In the genomic region with DNA sequence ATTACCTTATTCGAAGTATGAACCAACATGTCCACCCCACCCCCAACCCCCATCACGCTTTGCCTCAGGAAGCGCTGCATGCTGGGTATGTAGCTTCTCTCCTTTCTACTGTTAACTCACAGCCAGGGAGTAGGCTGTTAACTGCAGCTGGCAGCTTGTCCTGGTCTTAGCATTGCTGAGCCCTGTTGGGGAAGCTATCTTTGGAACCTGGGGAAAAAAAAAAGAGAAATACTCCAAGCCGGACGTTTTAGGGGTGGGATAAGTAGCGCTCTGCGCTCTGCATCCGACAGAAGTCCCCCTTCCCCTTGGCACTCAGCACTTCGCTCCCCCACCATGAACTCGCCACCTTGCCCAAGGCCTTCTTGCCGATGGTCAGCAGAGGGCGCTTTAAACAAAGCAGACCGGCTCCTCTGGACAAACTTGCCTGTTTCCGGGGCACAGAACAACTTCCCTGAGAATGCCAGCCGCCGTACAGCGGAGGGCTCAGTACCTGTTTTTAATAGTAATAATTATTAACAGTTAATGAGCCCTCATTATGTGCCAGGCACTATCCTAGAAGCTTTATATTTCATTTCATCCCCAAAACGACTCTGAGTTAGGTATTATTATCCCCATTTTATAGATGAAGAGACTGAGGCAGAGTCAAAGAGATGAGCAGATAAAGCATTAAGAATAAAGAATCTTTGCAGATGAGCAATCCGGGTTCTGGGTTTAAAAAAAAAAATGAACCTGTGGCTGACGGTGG, we compare ENCODE assay signal across 1 cellular context.
TF ChIP-seq lines count a peak whose summit lies in the region.

No MANE protein-coding gene starts in this region.

TF ChIP-seq in SK-N-SH treated with all-trans-retinoic acid at 6 μM for 48 hours, 23 proteins besides CTCF, POLR2A, EP300 and RAD21 (continued from another document):
- TF ChIP-seq, protein P1, sequence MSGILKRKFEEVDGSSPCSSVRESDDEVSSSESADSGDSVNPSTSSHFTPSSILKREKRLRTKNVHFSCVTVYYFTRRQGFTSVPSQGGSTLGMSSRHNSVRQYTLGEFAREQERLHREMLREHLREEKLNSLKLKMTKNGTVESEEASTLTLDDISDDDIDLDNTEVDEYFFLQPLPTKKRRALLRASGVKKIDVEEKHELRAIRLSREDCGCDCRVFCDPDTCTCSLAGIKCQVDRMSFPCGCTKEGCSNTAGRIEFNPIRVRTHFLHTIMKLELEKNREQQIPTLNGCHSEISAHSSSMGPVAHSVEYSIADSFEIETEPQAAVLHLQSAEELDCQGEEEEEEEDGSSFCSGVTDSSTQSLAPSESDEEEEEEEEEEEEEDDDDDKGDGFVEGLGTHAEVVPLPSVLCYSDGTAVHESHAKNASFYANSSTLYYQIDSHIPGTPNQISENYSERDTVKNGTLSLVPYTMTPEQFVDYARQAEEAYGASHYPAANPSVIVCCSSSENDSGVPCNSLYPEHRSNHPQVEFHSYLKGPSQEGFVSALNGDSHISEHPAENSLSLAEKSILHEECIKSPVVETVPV (CRISPR knock-in tag; IDR thresholded peaks at IDR 0.05): no peak
- no peak for TF ChIP-seq BACH2 (CRISPR knock-in tag; IDR thresholded peaks at IDR 0.05; ENCODE audit: borderline replicate concordance)
- TF ChIP-seq PPARA (CRISPR knock-in tag; IDR thresholded peaks at IDR 0.05; ENCODE audit: borderline replicate concordance): no peak
- no peak for TF ChIP-seq ESRRG (CRISPR knock-in tag; IDR thresholded peaks at IDR 0.05)
- no peak for TF ChIP-seq GLIS3 (CRISPR knock-in tag; IDR thresholded peaks at IDR 0.05)
- TF ChIP-seq ZC3H10 (CRISPR knock-in tag; IDR thresholded peaks at IDR 0.05): no peak
- TF ChIP-seq, protein P2, sequence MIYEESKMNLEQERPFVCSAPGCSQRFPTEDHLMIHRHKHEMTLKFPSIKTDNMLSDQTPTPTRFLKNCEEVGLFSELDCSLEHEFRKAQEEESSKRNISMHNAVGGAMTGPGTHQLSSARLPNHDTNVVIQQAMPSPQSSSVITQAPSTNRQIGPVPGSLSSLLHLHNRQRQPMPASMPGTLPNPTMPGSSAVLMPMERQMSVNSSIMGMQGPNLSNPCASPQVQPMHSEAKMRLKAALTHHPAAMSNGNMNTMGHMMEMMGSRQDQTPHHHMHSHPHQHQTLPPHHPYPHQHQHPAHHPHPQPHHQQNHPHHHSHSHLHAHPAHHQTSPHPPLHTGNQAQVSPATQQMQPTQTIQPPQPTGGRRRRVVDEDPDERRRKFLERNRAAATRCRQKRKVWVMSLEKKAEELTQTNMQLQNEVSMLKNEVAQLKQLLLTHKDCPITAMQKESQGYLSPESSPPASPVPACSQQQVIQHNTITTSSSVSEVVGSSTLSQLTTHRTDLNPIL (CRISPR knock-in tag; IDR thresholded peaks at IDR 0.05; ENCODE audit: low read depth): no peak
- TF ChIP-seq ZFP3 (CRISPR knock-in tag; IDR thresholded peaks at IDR 0.05): no peak
- TF ChIP-seq ZNF70 (CRISPR knock-in tag; IDR thresholded peaks at IDR 0.05): no peak
- TF ChIP-seq SNAI2 (CRISPR knock-in tag; IDR thresholded peaks at IDR 0.05): no peak
- TF ChIP-seq ZNF8 (CRISPR knock-in tag; IDR thresholded peaks at IDR 0.05): no peak
